ENCODE assay signal across 9 cellular contexts in genomic region chr12:46450279-46450748, GRCh38.
A peak's percentile ranks its signal among the peaks of the same experiment; 100 is the strongest.
DNase-seq lines count a peak whose midpoint lies in the region; ATAC-seq and TF ChIP-seq lines count a peak whose summit lies in the region.
"Had no signal": no experiment of that assay in that cellular context is flagged by ENCODE, and none has a peak within 500 bp of the region (broad histone marks: within the 10 kb centered on the region; RNA-seq: fewer than 3 reads in every experiment).

No MANE protein-coding gene starts in this region.

- peak; percentile 31 for DNase-seq in A673 (ENCODE audit: low spot score)
- DNase-seq in Karpas-422: peak; percentile 20
- peak; percentile 78 for DNase-seq in colonic mucosa
- DNase-seq in mucosa of descending colon: peak; percentile 71 to 85 (median 82)
- DNase-seq in GM23248: no peak
- DNase-seq in NCI-H226: no peak
- no peak for DNase-seq in AG20443 (ENCODE audit: low spot score)
- DNase-seq: NCI-H187 had no signal

- H3K27ac ChIP-seq in A673 (ENCODE audit: low read depth, low read length, poor library complexity, severe bottlenecking) (peak overlapping the region; percentile 44), Karpas-422 (ENCODE audit: low read length) (no peak overlapping the region), colonic mucosa (no peak overlapping the region), GM23248 (no peak overlapping the region)

- CTCF ChIA-PET in A673 (lab: Charles Lee): no interaction called here

- H3K27me3 ChIP-seq in A673 (replicated peaks; ENCODE audit: insufficient read depth, low read depth, low read length, poor library complexity) (no peaks in the 10 kb centered on the region), Karpas-422 (ENCODE audit: low read length) (no peaks in the 10 kb centered on the region), colonic mucosa (no peaks in the 10 kb centered on the region), GM23248 (replicated peaks; ENCODE audit: insufficient read depth) (no peaks in the 10 kb centered on the region)

- H3K4me3 ChIP-seq in A673 (ENCODE audit: low read depth, low read length, poor library complexity, severe bottlenecking): no peak overlapping the region
- no peak overlapping the region for H3K4me3 ChIP-seq in Karpas-422 (ENCODE audit: low read length)
- H3K4me3 ChIP-seq in colonic mucosa: no peak overlapping the region
- no peak overlapping the region for H3K4me3 ChIP-seq in mucosa of descending colon
- H3K4me3 ChIP-seq in GM23248: no peak overlapping the region

- H3K4me2 ChIP-seq in Karpas-422 (ENCODE audit: low read depth, low read length, poor library complexity, severe bottlenecking) (no peak overlapping the region), GM23248 (ENCODE audit: unreplicated experiment) (no peak overlapping the region)

- H3F3A ChIP-seq in GM23248 (ENCODE audit: insufficient read depth): peaks cover 11% of the 10 kb centered on the region; the same call in 1 of the 2 replicates

- no peaks in the 10 kb centered on the region for H3K36me3 ChIP-seq in A673 (ENCODE audit: insufficient read depth, low read length, poor library complexity, severe bottlenecking)
- no peaks in the 10 kb centered on the region for H3K36me3 ChIP-seq in Karpas-422 (ENCODE audit: insufficient read depth, low read length)
- H3K36me3 ChIP-seq in colonic mucosa: no peaks in the 10 kb centered on the region
- H3K36me3 ChIP-seq in mucosa of descending colon (ENCODE audit: low read depth): no peaks in the 10 kb centered on the region
- no peaks in the 10 kb centered on the region for H3K36me3 ChIP-seq in GM23248 (ENCODE audit: low read depth)

- no peak overlapping the region for H3K9ac ChIP-seq in Karpas-422 (ENCODE audit: low read length)
- H3K9ac ChIP-seq in colonic mucosa (ENCODE audit: low read depth in 2 of 2, low read length in 2 of 2): no peak overlapping the region
- H3K9ac ChIP-seq in GM23248: no peak overlapping the region

- peak; percentile 91 for ATAC-seq in mucosa of descending colon
- no peak for ATAC-seq in HG03175 (IDR thresholded peaks at IDR 0.05; ENCODE audit: unreplicated experiment)

- H3K9me3 ChIP-seq in A673 (ENCODE audit: low read depth, low read length, poor library complexity, severe bottlenecking): no peaks in the 10 kb centered on the region
- no peaks in the 10 kb centered on the region for H3K9me3 ChIP-seq in Karpas-422 (ENCODE audit: low read length)
- no peaks in the 10 kb centered on the region for H3K9me3 ChIP-seq in colonic mucosa
- H3K9me3 ChIP-seq in mucosa of descending colon: no peaks in the 10 kb centered on the region
- no peaks in the 10 kb centered on the region for H3K9me3 ChIP-seq in GM23248 (ENCODE audit: low read depth)

- H3K9me2 ChIP-seq in Karpas-422 (replicated peaks; ENCODE audit: insufficient read depth, low read length) (no peaks in the 10 kb centered on the region), GM23248 (ENCODE audit: insufficient read depth) (no peaks in the 10 kb centered on the region; the same call in 1 of the 2 replicates)

- BruUV-seq in A673 (replicated peaks; lab: Mats Ljungman, UMichigan): no TSS peak

- H3K4me1 ChIP-seq in A673 (ENCODE audit: insufficient read depth, low read length, poor library complexity, severe bottlenecking): peaks cover 63% of the 10 kb centered on the region
- H3K4me1 ChIP-seq in Karpas-422 (ENCODE audit: low read length): no peaks in the 10 kb centered on the region
- H3K4me1 ChIP-seq in colonic mucosa: peaks cover 7% of the 10 kb centered on the region
- peaks cover 7% of the 10 kb centered on the region for H3K4me1 ChIP-seq in mucosa of descending colon (ENCODE audit: low read depth)
- H3K4me1 ChIP-seq in GM23248 (ENCODE audit: insufficient read depth): peaks cover 30% of the 10 kb centered on the region

- in situ Hi-C loops in GM23248 (cut with MboI): no loop called here

- H4K20me1 ChIP-seq in Karpas-422 (ENCODE audit: insufficient read depth, low read depth, low read length) (no peaks in the 10 kb centered on the region), GM23248 (ENCODE audit: insufficient read depth) (no peaks in the 10 kb centered on the region)

- POLR2A ChIA-PET in A673 (lab: Charles Lee; ENCODE audit: low non-redundant PET): no interaction called here

- 55 to 60% methylated on average over 1 of the region's 1 CpG for WGBS in GM23248 (ENCODE audit: low coverage in 1 of 2, low lambda C conversion rate in 2 of 2, missing lambda C conversion rate in 2 of 2), 2 experiments

- intact Hi-C loops in A673 (cut with micrococcal nuclease; ENCODE audit: unreplicated experiment) (no loop called here), colonic mucosa (cut with DNase I) (no loop called here), mucosa of descending colon (cut with DNase I, micrococcal nuclease) (no loop called here)

- H2AFZ ChIP-seq in Karpas-422 (ENCODE audit: low read length): no peak overlapping the region
- no peak overlapping the region for H2AFZ ChIP-seq in GM23248

- TF ChIP-seq CTCF in A673 (conservative IDR thresholded peaks at IDR 0.05; ENCODE audit: low read depth, low read length): no peak
- no peak for TF ChIP-seq CTCF in colonic mucosa (IDR thresholded peaks at IDR 0.05)
- no peak for TF ChIP-seq CTCF in mucosa of descending colon (IDR thresholded peaks at IDR 0.05)

- H3K79me2 ChIP-seq in Karpas-422 (ENCODE audit: low read length): no peaks in the 10 kb centered on the region
- H3K79me2 ChIP-seq in GM23248 (ENCODE audit: insufficient read depth): no peaks in the 10 kb centered on the region

Comparison
In these comparisons a context has a peak if more than half of its experiments do, and no peak if none do; other contexts are left out.
1. DNase-seq: peak in A673 (single experiment), Karpas-422 (single experiment), colonic mucosa (single experiment) and mucosa of descending colon (3 of 3); none in GM23248 (single experiment), NCI-H226 (single experiment) and AG20443 (single experiment).